ENCODE assay signal across 20 cellular contexts in genomic region chr13:110825516-110825915, GRCh38.
DNase-seq lines count a peak whose midpoint lies in the region; ATAC-seq, FAIRE-seq and TF ChIP-seq lines count a peak whose summit lies in the region.
"Had no signal": no experiment of that assay in that cellular context is flagged by ENCODE, and none has a peak within 500 bp of the region (broad histone marks: within the 10 kb centered on the region; RNA-seq: fewer than 3 reads in every experiment).

No MANE protein-coding gene starts in this region.

- in situ Hi-C loops in HepG2 (cut with HindIII; ENCODE audit: extremely low pct_ligation_motif_present, low pct_unique_long_range_greater_than_20kb): no loop called here
- in situ Hi-C loops in mammary epithelial cell (cut with MboI; ENCODE audit: low sequenced_read_pairs in 2 of 2): no loop called here

- FAIRE-seq in HepG2 (lab: Jason Lieb, UNC): no peak
- FAIRE-seq: A204.1, G401.6, GM12892, H54 had no signal

- TF ChIP-seq POLR2A in HepG2 (IDR thresholded peaks at IDR 0.05; ENCODE audit: insufficient read depth in 1 of 2, low read depth in 2 of 2, low read length in 2 of 2) (no peak), right lobe of liver (IDR thresholded peaks at IDR 0.05) (no peak)

- no peak for DNase-seq in HepG2 (ENCODE audit: low spot score)
- DNase-seq in right lobe of liver: no peak
- peak; percentile 29 for DNase-seq in endodermal cell
- DNase-seq in osteoblast (ENCODE audit: insufficient read length, low spot score, missing footprints): peak; percentile 48
- no peak for DNase-seq in SW480 (ENCODE audit: low spot score)
- no peak for DNase-seq in mammary epithelial cell
- DNase-seq: Caco-2; CD4-positive, CD25-positive, alpha-beta regulatory T cell; CD8-positive, alpha-beta T cell; DMS153; DND-41 had no signal

- H3K27me3 Mint-ChIP-seq in endodermal cell (ENCODE audit: insufficient read depth): no peaks in the 10 kb centered on the region

- peaks cover 4% of the 10 kb centered on the region for H3K9me3 Mint-ChIP-seq in endodermal cell
- H3K9me3 Mint-ChIP-seq: CD4-positive, CD25-positive, alpha-beta regulatory T cell; CD8-positive, alpha-beta T cell had no signal

- H3K4me3 ChIP-seq in HepG2 (replicated peaks in 1 of 3; ENCODE audit: insufficient read depth in 1 of 3, low read depth in 2 of 3, low read length in 3 of 3) (no peak overlapping the region), right lobe of liver (no peak overlapping the region), endodermal cell (ENCODE audit: low read length) (no peak overlapping the region), osteoblast (ENCODE audit: insufficient read depth, low read length) (no peak overlapping the region), mammary epithelial cell (replicated peaks in 1 of 3; ENCODE audit: insufficient read depth in 1 of 3, low read depth in 2 of 3, low read length in 3 of 3) (no peak overlapping the region)
- H3K4me3 ChIP-seq: BLaER1, GM23338 had no signal

- POLR2A ChIA-PET in HepG2 (lab: Yijun Ruan, JAX): no interaction called here

- H3K4me1 Mint-ChIP-seq in endodermal cell: no peaks in the 10 kb centered on the region
- H3K4me1 Mint-ChIP-seq: B cell, GM23338 had no signal

- no peak overlapping the region for H3K27ac Mint-ChIP-seq in endodermal cell
- H3K27ac Mint-ChIP-seq: B cell; CD4-positive, CD25-positive, alpha-beta regulatory T cell; CD8-positive, alpha-beta T cell; GM23338 had no signal

- no peaks in the 10 kb centered on the region for H4K20me1 ChIP-seq in HepG2 (ENCODE audit: insufficient read depth, low read length)
- H4K20me1 ChIP-seq in osteoblast (ENCODE audit: insufficient read depth, low read length): no peaks in the 10 kb centered on the region
- H4K20me1 ChIP-seq in mammary epithelial cell (ENCODE audit: insufficient read depth, low read length): no peaks in the 10 kb centered on the region
- H4K20me1 ChIP-seq: BLaER1 had no signal

- H3K4me3 Mint-ChIP-seq in endodermal cell: no peak overlapping the region
- H3K4me3 Mint-ChIP-seq: B cell; CD4-positive, CD25-positive, alpha-beta regulatory T cell; CD8-positive, alpha-beta T cell; GM23338 had no signal

- TF ChIP-seq EP300 in HepG2 (IDR thresholded peaks at IDR 0.05; ENCODE audit: low read depth in 2 of 2, low read length in 2 of 2) (no peak), HepG2 (CRISPR knock-in tag; IDR thresholded peaks at IDR 0.05; ENCODE audit: borderline replicate concordance) (no peak)

- H3K9me3 ChIP-seq in HepG2 (ENCODE audit: low read length) (no peaks in the 10 kb centered on the region), right lobe of liver (no peaks in the 10 kb centered on the region), endodermal cell (ENCODE audit: control insufficient read depth, low read length) (no peaks in the 10 kb centered on the region), osteoblast (ENCODE audit: low read depth, low read length) (no peaks in the 10 kb centered on the region), mammary epithelial cell (replicated peaks; ENCODE audit: insufficient read depth, low read length) (no peaks in the 10 kb centered on the region)
- H3K9me3 ChIP-seq: BLaER1, Caco-2 had no signal

- ATAC-seq in HepG2 (peak; percentile 32), right lobe of liver (no peak)
- ATAC-seq: CD8-positive, alpha-beta T cell; GM23338 had no signal

- no peak for TF ChIP-seq RAD21 in HepG2 (CRISPR knock-in tag; IDR thresholded peaks at IDR 0.05)

- H3K4me2 ChIP-seq in HepG2 (ENCODE audit: low read depth, low read length) (no peak overlapping the region), osteoblast (ENCODE audit: insufficient read depth, low read length) (no peak overlapping the region), mammary epithelial cell (ENCODE audit: insufficient read depth, low read depth, low read length) (no peak overlapping the region)
- H3K4me2 ChIP-seq: BLaER1, GM23338 had no signal

- no peaks in the 10 kb centered on the region for H3K4me1 ChIP-seq in HepG2 (ENCODE audit: insufficient read depth, low read length)
- H3K4me1 ChIP-seq in right lobe of liver: no peaks in the 10 kb centered on the region
- H3K4me1 ChIP-seq in endodermal cell (ENCODE audit: control insufficient read depth, insufficient read depth, low read length): no peaks in the 10 kb centered on the region
- no peaks in the 10 kb centered on the region for H3K4me1 ChIP-seq in osteoblast (ENCODE audit: insufficient read depth, low read length)
- no peaks in the 10 kb centered on the region for H3K4me1 ChIP-seq in mammary epithelial cell (ENCODE audit: insufficient read depth, low read length)
- H3K4me1 ChIP-seq: Caco-2 had no signal

- no peaks in the 10 kb centered on the region for H3K36me3 Mint-ChIP-seq in endodermal cell (ENCODE audit: low read depth)
- H3K36me3 Mint-ChIP-seq: CD4-positive, CD25-positive, alpha-beta regulatory T cell; CD8-positive, alpha-beta T cell had no signal

- WGBS in HepG2 (ENCODE audit: low lambda C conversion rate): 32% methylated on average over 10 of the region's 13 CpGs
- 48% methylated on average over 5 of the region's 13 CpGs for WGBS in right lobe of liver (ENCODE audit: insufficient coverage, low coverage, low lambda C conversion rate, missing lambda C conversion rate)
- 93% methylated on average over 10 to 13 of the region's 13 CpGs for WGBS in endodermal cell (ENCODE audit: insufficient coverage in 1 of 2, insufficient read length in 1 of 2), 2 experiments
- 83% methylated on average over 7 of the region's 13 CpGs for WGBS in mammary epithelial cell (ENCODE audit: low coverage, missing lambda C conversion rate)

- intact Hi-C loops in HepG2 (cut with micrococcal nuclease; ENCODE audit: unreplicated experiment): loop anchor here (10.0 kb wide), 1 partner anchor 99 kb away; no protein-coding TSS in a partner anchor
- intact Hi-C loops in right lobe of liver (cut with DNase I): no loop called here
- intact Hi-C loops in mammary epithelial cell (cut with micrococcal nuclease): no loop called here

- TF ChIP-seq CTCF in HepG2 (CRISPR knock-in tag; IDR thresholded peaks at IDR 0.05) (no peak), right lobe of liver (IDR thresholded peaks at IDR 0.05) (no peak), endodermal cell (conservative IDR thresholded peaks at IDR 0.05) (no peak), osteoblast (IDR thresholded peaks at IDR 0.05; ENCODE audit: extremely low read depth, low read depth, low read length) (no peak), mammary epithelial cell (conservative IDR thresholded peaks at IDR 0.05 in 1 of 2, IDR thresholded peaks at IDR 0.05 in 1 of 2; ENCODE audit: extremely low read depth in 1 of 2, insufficient read depth in 1 of 2, low read depth in 1 of 2, low read length in 2 of 2) (no peak)

- H3K9ac ChIP-seq in HepG2 (ENCODE audit: insufficient read depth, low read depth, low read length) (no peak overlapping the region), endodermal cell (ENCODE audit: extremely low read depth, low read length, poor library complexity, severe bottlenecking) (no peak overlapping the region), mammary epithelial cell (ENCODE audit: insufficient read depth, low read length) (no peak overlapping the region)
- H3K9ac ChIP-seq: BLaER1 had no signal

- dilution Hi-C loops in mammary epithelial cell (cut with HindIII; ENCODE audit: low sequenced_read_pairs): no loop called here

- 0 out of 5 replicates have a peak, but pooled peaks cover 1 to 4% of the 10 kb centered on the region in 2 experiments for H3K27me3 ChIP-seq in HepG2 (ENCODE audit: control insufficient read depth in 1 of 2, insufficient read depth in 2 of 2, low read length in 2 of 2)
- H3K27me3 ChIP-seq in right lobe of liver: no peaks in the 10 kb centered on the region
- no peaks in the 10 kb centered on the region for H3K27me3 ChIP-seq in endodermal cell (ENCODE audit: control insufficient read depth, insufficient read depth, low read length, poor library complexity, severe bottlenecking)
- no peaks in the 10 kb centered on the region for H3K27me3 ChIP-seq in osteoblast (ENCODE audit: insufficient read depth, low read length)
- no peaks in the 10 kb centered on the region for H3K27me3 ChIP-seq in mammary epithelial cell (ENCODE audit: insufficient read depth, low read length)
- H3K27me3 ChIP-seq: BLaER1 had no signal

- no peaks in the 10 kb centered on the region for H3K36me3 ChIP-seq in HepG2 (replicated peaks in 1 of 2; ENCODE audit: control insufficient read depth in 1 of 2, insufficient read depth in 2 of 2, low read length in 2 of 2)
- H3K36me3 ChIP-seq in right lobe of liver: no peaks in the 10 kb centered on the region
- no peaks in the 10 kb centered on the region for H3K36me3 ChIP-seq in endodermal cell (ENCODE audit: control insufficient read depth, insufficient read depth, low read length)
- no peaks in the 10 kb centered on the region for H3K36me3 ChIP-seq in osteoblast (ENCODE audit: insufficient read depth, low read length)
- H3K36me3 ChIP-seq in mammary epithelial cell (ENCODE audit: insufficient read depth, low read length): no peaks in the 10 kb centered on the region
- H3K36me3 ChIP-seq: BLaER1 had no signal

- H3K79me2 ChIP-seq in HepG2 (ENCODE audit: insufficient read depth, low read length) (no peaks in the 10 kb centered on the region), osteoblast (ENCODE audit: insufficient read depth, low read length) (no peaks in the 10 kb centered on the region), mammary epithelial cell (ENCODE audit: insufficient read depth, low read length) (no peaks in the 10 kb centered on the region)

- CTCF ChIA-PET in HepG2 (lab: Yijun Ruan, JAX; ENCODE audit: low intra/inter-chr PET ratio, low total read pairs) (no interaction called here), mammary epithelial cell (lab: Charles Lee; ENCODE audit: low non-redundant PET) (no interaction called here)

- no TSS peak for BruUV-seq in HepG2 (replicated peaks; lab: Mats Ljungman, UMichigan)
- no TSS peak for BruUV-seq in mammary epithelial cell (replicated peaks; lab: Mats Ljungman, UMichigan)

- H2AFZ ChIP-seq in HepG2 (ENCODE audit: low read length) (no peak overlapping the region), osteoblast (ENCODE audit: low read length) (no peak overlapping the region), mammary epithelial cell (ENCODE audit: low read depth, low read length) (no peak overlapping the region)
- H2AFZ ChIP-seq: GM23338 had no signal

- no peak overlapping the region for H3K27ac ChIP-seq in HepG2 (ENCODE audit: extremely low read length, insufficient read depth, low read length)
- H3K27ac ChIP-seq in right lobe of liver: no peak overlapping the region
- H3K27ac ChIP-seq in endodermal cell (ENCODE audit: low read depth, low read length): no peak overlapping the region
- H3K27ac ChIP-seq in osteoblast (ENCODE audit: low read depth, low read length): no peak overlapping the region
- H3K27ac ChIP-seq in mammary epithelial cell (ENCODE audit: insufficient read depth, low read depth, low read length): no peak overlapping the region
- H3K27ac ChIP-seq: 22Rv1, BLaER1, C4-2B had no signal

Comparison
In these comparisons a context has a peak if more than half of its experiments do, and no peak if none do; other contexts are left out.
1. DNase-seq: peak in endodermal cell (single experiment) and osteoblast (single experiment); none in HepG2 (single experiment), right lobe of liver (0 of 3), SW480 (single experiment) and mammary epithelial cell (single experiment).